In genomic region chr2:217420868-217421267, GRCh38 we compare ENCODE assay signal across 19 cellular contexts.
"Had no signal": no experiment of that assay in that cellular context is flagged by ENCODE, and none has a peak within 500 bp of the region (broad histone marks: within the 10 kb centered on the region; RNA-seq: fewer than 3 reads in every experiment).

No MANE protein-coding gene starts in this region.

- H3K27me3 ChIP-seq: heart right ventricle had no signal

- H3K36me3 ChIP-seq: lower lobe of right lung, neutrophil, WERI-Rb-1 had no signal

- ATAC-seq: heart right ventricle, left cardiac atrium, lower lobe of right lung, SK-N-SH treated with all-trans-retinoic acid at 6 μM for 48 hours had no signal

- H3K9me3 ChIP-seq: lower lobe of right lung, neutrophil had no signal

- DNase-seq: activated CD4-positive, alpha-beta memory T cell treated with anti-CD3 and anti-CD28 coated beads, Interleukin-2, amount 10 ng/mL, durations not matched to agents 7 days and 5 days; activated effector memory CD4-positive, alpha-beta T cell treated with Interleukin-2 at 50 U/mL for 16 hours; activated naive CD4-positive, alpha-beta T cell treated with anti-CD3 and anti-CD28 coated beads, Interleukin-2, amount 50 U/mL, for 16 hours; activated T-cell treated with anti-CD3 and anti-CD28 coated beads, Interleukin-2, amount 50 U/mL, for 24 hours; caudate nucleus; cortex of kidney; effector CD4-positive, alpha-beta T cell; heart right ventricle; left cardiac atrium; lower lobe of right lung; naive B cell; posterior cingulate gyrus; stimulated activated CD4-positive, alpha-beta T cell treated with anti-CD3 and anti-CD28 coated beads, Interleukin-4, amount 100 ng/mL, for 24 hours; stimulated activated naive CD4-positive, alpha-beta T cell treated with Interleukin-2 at 50 U/mL for 16 hours; T-helper 1 cell; WERI-Rb-1 had no signal

- H3K4me1 ChIP-seq: lower lobe of right lung had no signal

- H3K4me3 ChIP-seq: heart right ventricle, lower lobe of right lung, skin epidermis had no signal

- H3K27ac ChIP-seq: lower lobe of right lung, neutrophil, WERI-Rb-1 had no signal
